8 cellular contexts compared by ENCODE assay signal in genomic region chr14:24481622-24482324, GRCh38. TPM values are rescaled to one million over a fixed set of nuclear protein-coding genes. Genes with fewer than 3 reads are reported as not detected.
DNase-seq lines count a peak whose midpoint lies in the region; ATAC-seq and TF ChIP-seq lines count a peak whose summit lies in the region.

No MANE protein-coding gene starts in this region.

- peaks cover 22% of the 10 kb centered on the region for H3K4me1 Mint-ChIP-seq in activated T-helper 1 cell treated with anti-CD3 and anti-CD28 coated beads, Interleukin-12 subunit alpha, Interleukin-12 subunit beta, Interleukin-2, Interleukin-4 antibody, amounts not matched to agents 30 ng/mL and 10 ng/mL and 1 ng/mL, durations not matched to agents 14 hours and 24 hours and 36 hours (ENCODE audit: low read depth)

- intact Hi-C loops in A673 (cut with micrococcal nuclease; ENCODE audit: unreplicated experiment), result no loop called here
- intact Hi-C loops in activated T-helper 1 cell treated with anti-CD3 and anti-CD28 coated beads, Interleukin-12 subunit alpha, Interleukin-12 subunit beta, Interleukin-2, Interleukin-4 antibody, amounts not matched to agents 30 ng/mL and 10 ng/mL and 1 ng/mL, durations not matched to agents 14 hours and 24 hours and 36 hours (cut with micrococcal nuclease), result loop anchor here (1.0 to 5.0 kb wide), 5 partner anchors 126 to 671 kb away; partner anchors contain the start of gene GZMH

- no peaks in the 10 kb centered on the region for H3K27me3 Mint-ChIP-seq in activated T-helper 1 cell treated with anti-CD3 and anti-CD28 coated beads, Interleukin-12 subunit alpha, Interleukin-12 subunit beta, Interleukin-2, Interleukin-4 antibody, amounts not matched to agents 30 ng/mL and 10 ng/mL and 1 ng/mL, durations not matched to agents 14 hours and 24 hours and 36 hours (ENCODE audit: insufficient read depth)

- BruUV-seq in A673 (replicated peaks; lab: Mats Ljungman, UMichigan), result no TSS peak

- peak overlapping the region; percentile 57 for H3K27ac Mint-ChIP-seq in activated T-helper 1 cell treated with anti-CD3 and anti-CD28 coated beads, Interleukin-12 subunit alpha, Interleukin-12 subunit beta, Interleukin-2, Interleukin-4 antibody, amounts not matched to agents 30 ng/mL and 10 ng/mL and 1 ng/mL, durations not matched to agents 14 hours and 24 hours and 36 hours

- H3K9me3 Mint-ChIP-seq in activated T-helper 1 cell treated with anti-CD3 and anti-CD28 coated beads, Interleukin-12 subunit alpha, Interleukin-12 subunit beta, Interleukin-2, Interleukin-4 antibody, amounts not matched to agents 30 ng/mL and 10 ng/mL and 1 ng/mL, durations not matched to agents 14 hours and 24 hours and 36 hours, result peaks cover 3% of the 10 kb centered on the region

- H3K36me3 ChIP-seq in A673 (ENCODE audit: insufficient read depth, low read length, poor library complexity, severe bottlenecking), result no peaks in the 10 kb centered on the region
- no peaks in the 10 kb centered on the region for H3K36me3 ChIP-seq in NT2/D1 (ENCODE audit: insufficient read depth, insufficient read length, low read length)

- H3K27ac ChIP-seq in A673 (ENCODE audit: low read depth, low read length, poor library complexity, severe bottlenecking), result no peak overlapping the region

- no peaks in the 10 kb centered on the region for H3K4me1 ChIP-seq in A673 (ENCODE audit: insufficient read depth, low read length, poor library complexity, severe bottlenecking)
- H3K4me1 ChIP-seq in NT2/D1 (ENCODE audit: insufficient read depth, insufficient read length), result no peaks in the 10 kb centered on the region

- DNase-seq in A673 (ENCODE audit: low spot score), result peak; percentile 41
- peak; percentile 46 for DNase-seq in NT2/D1 (ENCODE audit: low read depth, low spot score)
- DNase-seq in activated T-helper 1 cell treated with anti-CD3 and anti-CD28 coated beads, Interleukin-12 subunit alpha, Interleukin-12 subunit beta, Interleukin-2, Interleukin-4 antibody, amounts not matched to agents 30 ng/mL and 10 ng/mL and 1 ng/mL, durations not matched to agents 14 hours and 24 hours and 36 hours (ENCODE audit: low spot score), result peak; percentile 34
- DNase-seq in hepatic stellate cell (ENCODE audit: low spot score), result peak; percentile 73
- peak; percentile 32 to 54 for DNase-seq in stimulated activated CD4-positive, alpha-beta T cell treated with anti-CD3 and anti-CD28 coated beads, Interleukin-4, amount 100 ng/mL, for 48 hours (ENCODE audit: low read depth in 2 of 2)
- DNase-seq in effector CD8-positive, alpha-beta T cell (lab: John Stamatoyannopoulos, UW), result no peak

- CTCF ChIA-PET in A673 (lab: Charles Lee), result no interaction called here

- peak overlapping the region; percentile 61 for H3K4me3 Mint-ChIP-seq in activated T-helper 1 cell treated with anti-CD3 and anti-CD28 coated beads, Interleukin-12 subunit alpha, Interleukin-12 subunit beta, Interleukin-2, Interleukin-4 antibody, amounts not matched to agents 30 ng/mL and 10 ng/mL and 1 ng/mL, durations not matched to agents 14 hours and 24 hours and 36 hours

- TF ChIP-seq CTCF in A673 (conservative IDR thresholded peaks at IDR 0.05; ENCODE audit: low read depth, low read length), result peak; percentile 80
- TF ChIP-seq CTCF in GM12872 (IDR thresholded peaks at IDR 0.05; ENCODE audit: insufficient read depth, low read depth, low read length), result peak; percentile 92

- H3K9ac ChIP-seq in NT2/D1 (ENCODE audit: insufficient read length, low read depth), result no peak overlapping the region

- no peak overlapping the region for H3K4me3 ChIP-seq in A673 (ENCODE audit: low read depth, low read length, poor library complexity, severe bottlenecking)
- no peak overlapping the region for H3K4me3 ChIP-seq in NT2/D1 (ENCODE audit: insufficient read length, low read depth)

- H3K9me3 ChIP-seq in A673 (ENCODE audit: low read depth, low read length, poor library complexity, severe bottlenecking) (no peaks in the 10 kb centered on the region), NT2/D1 (ENCODE audit: insufficient read depth, low read length) (peaks cover 37% of the 10 kb centered on the region)

- peak; percentile 95 for ATAC-seq in HG02870 (IDR thresholded peaks at IDR 0.05; ENCODE audit: unreplicated experiment)

- POLR2A ChIA-PET in A673 (lab: Charles Lee; ENCODE audit: low non-redundant PET), result no interaction called here

- no peaks in the 10 kb centered on the region for H3K36me3 Mint-ChIP-seq in activated T-helper 1 cell treated with anti-CD3 and anti-CD28 coated beads, Interleukin-12 subunit alpha, Interleukin-12 subunit beta, Interleukin-2, Interleukin-4 antibody, amounts not matched to agents 30 ng/mL and 10 ng/mL and 1 ng/mL, durations not matched to agents 14 hours and 24 hours and 36 hours (ENCODE audit: low read depth)

- H3K27me3 ChIP-seq in A673 (replicated peaks; ENCODE audit: insufficient read depth, low read depth, low read length, poor library complexity) (no peaks in the 10 kb centered on the region), NT2/D1 (ENCODE audit: insufficient read depth, insufficient read length) (no peaks in the 10 kb centered on the region)

RNA-seq across cellular contexts. Expression of gene CMA1, which starts 26.3 kb away (rescaled TPM):
- not detected in 2 replicates for total RNA-seq in A673 (2021)
- not detected in 2 replicates for total RNA-seq in activated T-helper 1 cell treated with anti-CD3 and anti-CD28 coated beads, Interleukin-12 subunit alpha, Interleukin-12 subunit beta, Interleukin-2, Interleukin-4 antibody, amounts not matched to agents 30 ng/mL and 10 ng/mL and 1 ng/mL, durations not matched to agents 14 hours and 24 hours and 36 hours

RNA-seq across cellular contexts. Expression of gene SDR39U1, which starts 39.2 kb away (rescaled TPM):
- total RNA-seq in A673 (2021), result 49.1 and 52.1 TPM in 2 replicates
- total RNA-seq in activated T-helper 1 cell treated with anti-CD3 and anti-CD28 coated beads, Interleukin-12 subunit alpha, Interleukin-12 subunit beta, Interleukin-2, Interleukin-4 antibody, amounts not matched to agents 30 ng/mL and 10 ng/mL and 1 ng/mL, durations not matched to agents 14 hours and 24 hours and 36 hours, result 41.5 and 48.0 TPM in 2 replicates

RNA-seq across cellular contexts. Expression of gene KHNYN, which starts 52.0 kb away (rescaled TPM):
- total RNA-seq in A673 (2021), result 32.7 and 40.3 TPM in 2 replicates
- total RNA-seq in activated T-helper 1 cell treated with anti-CD3 and anti-CD28 coated beads, Interleukin-12 subunit alpha, Interleukin-12 subunit beta, Interleukin-2, Interleukin-4 antibody, amounts not matched to agents 30 ng/mL and 10 ng/mL and 1 ng/mL, durations not matched to agents 14 hours and 24 hours and 36 hours, result 65.9 and 72.0 TPM in 2 replicates

RNA-seq across cellular contexts. Expression of gene CBLN3, which starts 52.3 kb away (rescaled TPM):
- 0.80 and 1.4 TPM in 2 replicates for total RNA-seq in A673 (2021)
- total RNA-seq in activated T-helper 1 cell treated with anti-CD3 and anti-CD28 coated beads, Interleukin-12 subunit alpha, Interleukin-12 subunit beta, Interleukin-2, Interleukin-4 antibody, amounts not matched to agents 30 ng/mL and 10 ng/mL and 1 ng/mL, durations not matched to agents 14 hours and 24 hours and 36 hours, result 5.2 and 5.5 TPM in 2 replicates
